ENCODE assay signal across 24 cellular contexts in genomic region chr6:24448828-24449525, GRCh38.
"Had no signal": no experiment of that assay in that cellular context is flagged by ENCODE, and none has a peak within 500 bp of the region (broad histone marks: within the 10 kb centered on the region; RNA-seq: fewer than 3 reads in every experiment).

No MANE protein-coding gene starts in this region.

- DNase-seq: activated CD4-positive, alpha-beta T cell treated with anti-CD3 and anti-CD28 coated beads for 36 hours; activated CD8-positive, alpha-beta memory T cell treated with anti-CD3 and anti-CD28 coated beads, Interleukin-2, amount 50 U/mL, for 48 hours; activated CD8-positive, alpha-beta T cell treated with anti-CD3 and anti-CD28 coated beads, Interleukin-2, amount 10 ng/mL, durations not matched to agents 7 days and 5 days; activated naive CD4-positive, alpha-beta T cell; activated T-cell treated with anti-CD3 and anti-CD28 coated beads, Interleukin-2, amount 50 U/mL, for 1 hour; aorta; IMR-90; Kasumi-1; KBM-7; NCI-H1092; NCI-H1417 treated with DMSO at 0.1 percent for 48 hours; NCI-H1694; NCI-H2029 treated with DMSO at 0.1 percent for 48 hours; NCI-H345; NCI-H510A; NCI-H526 treated with DMSO at 0.1 percent for 48 hours; NCI-H82; Right ventricle myocardium superior; SJCRH30; SK-N-SH; T-helper 1 cell had no signal

- H3K9me3 ChIP-seq: breast epithelium, SJCRH30, SK-N-SH had no signal

- H3K27me3 ChIP-seq: breast epithelium, SJCRH30 had no signal

- H3K27ac ChIP-seq: breast epithelium, RWPE1, SJCRH30, VCaP had no signal

- H3K4me3 ChIP-seq: breast epithelium, SJCRH30 had no signal

- H3K36me3 ChIP-seq: breast epithelium, SJCRH30 had no signal

- H3K4me1 ChIP-seq: breast epithelium, SJCRH30 had no signal
